In genomic region chr20:53918949-53919361, GRCh38 we compare ENCODE assay signal across 15 cellular contexts.
DNase-seq lines count a peak whose midpoint lies in the region; ATAC-seq, FAIRE-seq and TF ChIP-seq lines count a peak whose summit lies in the region.
"Had no signal": no experiment of that assay in that cellular context is flagged by ENCODE, and none has a peak within 500 bp of the region (broad histone marks: within the 10 kb centered on the region; RNA-seq: fewer than 3 reads in every experiment).

No MANE protein-coding gene starts in this region.

- WGBS in esophagus muscularis mucosa, result 77% methylated on average over 11 of the region's 11 CpGs

- no peak overlapping the region for H3K27ac Mint-ChIP-seq in Caco-2 (ENCODE audit: unreplicated experiment)
- H3K27ac Mint-ChIP-seq: T-helper 1 cell treated with Interleukin-12 subunit alpha and Interleukin-12 subunit beta and Interleukin-4 antibody, amounts not matched to agents 30 μg/mL and 1 μg/mL, for 36 hours had no signal

- no peak overlapping the region for H3K4me3 Mint-ChIP-seq in Caco-2 (ENCODE audit: unreplicated experiment)
- H3K4me3 Mint-ChIP-seq: T-helper 1 cell treated with Interleukin-12 subunit alpha and Interleukin-12 subunit beta and Interleukin-4 antibody, amounts not matched to agents 30 μg/mL and 1 μg/mL, for 36 hours had no signal

- H3K9ac ChIP-seq in HUES6 (ENCODE audit: low read length), result peak overlapping the region; percentile 32

- BruUV-seq in Caco-2 (replicated peaks; lab: Mats Ljungman, UMichigan), result no TSS peak

- H3K27ac ChIP-seq in HUES6 (ENCODE audit: low read depth, low read length) (no peak overlapping the region), esophagus muscularis mucosa (replicated peaks in 1 of 4) (no peak overlapping the region)
- H3K27ac ChIP-seq: breast epithelium, HL-60 had no signal

- no peak for TF ChIP-seq POLR2A in esophagus muscularis mucosa (IDR thresholded peaks at IDR 0.05; ENCODE audit: low read depth)

- no peaks in the 10 kb centered on the region for H3K36me3 ChIP-seq in Caco-2 (ENCODE audit: control insufficient read depth, insufficient read depth, low read length)
- no peaks in the 10 kb centered on the region for H3K36me3 ChIP-seq in HUES6 (ENCODE audit: control insufficient read depth, insufficient read depth, low read length)
- H3K36me3 ChIP-seq in esophagus muscularis mucosa, result no peaks in the 10 kb centered on the region
- H3K36me3 ChIP-seq: breast epithelium had no signal

- ATAC-seq in left lobe of liver, result no peak

- H3K27me3 ChIP-seq in Caco-2 (replicated peaks; ENCODE audit: control insufficient read depth, insufficient read depth, low read length) (no peaks in the 10 kb centered on the region), HUES6 (ENCODE audit: control insufficient read depth, insufficient read depth, low read length) (no peaks in the 10 kb centered on the region), esophagus muscularis mucosa (no peaks in the 10 kb centered on the region)
- H3K27me3 ChIP-seq: breast epithelium had no signal

- no peaks in the 10 kb centered on the region for H3K27me3 Mint-ChIP-seq in Caco-2 (ENCODE audit: insufficient read depth, unreplicated experiment)

- no peak for TF ChIP-seq CTCF in Caco-2 (IDR thresholded peaks at IDR 0.05; ENCODE audit: insufficient read depth in 1 of 2, low read depth in 1 of 2, low read length in 1 of 2, severe bottlenecking in 1 of 2, unreplicated experiment in 1 of 2)
- no peak for TF ChIP-seq CTCF in esophagus muscularis mucosa (IDR thresholded peaks at IDR 0.05)

- H3K9me3 Mint-ChIP-seq in Caco-2 (ENCODE audit: unreplicated experiment), result no peaks in the 10 kb centered on the region
- H3K9me3 Mint-ChIP-seq: T-helper 1 cell treated with Interleukin-12 subunit alpha and Interleukin-12 subunit beta and Interleukin-4 antibody, amounts not matched to agents 30 μg/mL and 1 μg/mL, for 36 hours had no signal

- CTCF ChIA-PET in Caco-2 (lab: Charles Lee), result interaction anchor here (0.6 to 5.4 kb wide), 4 partner anchors 21 to 371 kb away, joined by 3 to 38 read pairs (median 4); no protein-coding TSS in a partner anchor

- H3K9me3 ChIP-seq in Caco-2, result no peaks in the 10 kb centered on the region
- H3K9me3 ChIP-seq in HUES6 (ENCODE audit: control insufficient read depth, insufficient read depth, low read depth, low read length), result 0 out of 2 replicates have a peak, but pooled peaks cover 3% of the 10 kb centered on the region
- no peaks in the 10 kb centered on the region for H3K9me3 ChIP-seq in esophagus muscularis mucosa
- H3K9me3 ChIP-seq: breast epithelium had no signal

- intact Hi-C loops in Caco-2 (cut with micrococcal nuclease; ENCODE audit: unreplicated experiment), result loop anchor here (5.0 kb wide), 1 partner anchor 327 kb away; the partner anchor contains the start of gene ZNF217
- intact Hi-C loops in esophagus muscularis mucosa (cut with DNase I), result no loop called here

- DNase-seq in Caco-2, result peak; percentile 64 to 68
- peak; percentile 33 for DNase-seq in left lobe of liver (ENCODE audit: low spot score)
- no peak for DNase-seq in nucleus accumbens (lab: John Stamatoyannopoulos, UW)
- no peak for DNase-seq in NCI-H2107 (lab: John Stamatoyannopoulos, UW)
- DNase-seq in esophagus muscularis mucosa (ENCODE audit: extremely low spot score), result no peak
- no peak for DNase-seq in SKM-1 treated with dmso at 0.1 percent for 144 hours (lab: John Stamatoyannopoulos, UW; ENCODE audit: unreplicated experiment)
- DNase-seq: activated CD4-positive, alpha-beta T cell treated with anti-CD3 and anti-CD28 coated beads, Interleukin-2, amount 50 U/mL, for 48 hours; activated naive CD4-positive, alpha-beta T cell; erythroblast; NCI-H1417 had no signal

- POLR2A ChIA-PET in Caco-2 (lab: Charles Lee), result interaction anchor here (0.6 to 1.6 kb wide), 2 partner anchors 17 to 180 kb away, joined by 3 to 5 read pairs; no protein-coding TSS in a partner anchor

- peaks cover 22% of the 10 kb centered on the region for H3K4me1 ChIP-seq in Caco-2
- H3K4me1 ChIP-seq in HUES6 (ENCODE audit: control insufficient read depth, insufficient read depth, low read length), result peaks cover 48% of the 10 kb centered on the region
- H3K4me1 ChIP-seq in esophagus muscularis mucosa, result peaks cover 44 to 49% (median 46%) of the 10 kb centered on the region in 4 donors

- peaks cover 39% of the 10 kb centered on the region for H3K4me1 Mint-ChIP-seq in Caco-2 (ENCODE audit: low read depth, unreplicated experiment)

- TF ChIP-seq EP300 in esophagus muscularis mucosa (IDR thresholded peaks at IDR 0.05), result no peak

- H3K4me3 ChIP-seq in Caco-2 (ENCODE audit: low read depth, low read length) (no peak overlapping the region), HUES6 (ENCODE audit: low read depth, low read length) (peak overlapping the region; percentile 37), esophagus muscularis mucosa (no peak overlapping the region)
- H3K4me3 ChIP-seq: breast epithelium had no signal

- FAIRE-seq in TTC549 (lab: Jason Lieb, UNC), result peak; percentile 9

- peaks cover 7% of the 10 kb centered on the region for H3K36me3 Mint-ChIP-seq in Caco-2 (ENCODE audit: insufficient read depth, unreplicated experiment)

Comparison
In these comparisons a context has a peak if more than half of its experiments do, and no peak if none do; other contexts are left out.
1. DNase-seq: peak in Caco-2 (2 of 2) and left lobe of liver (single experiment); none in nucleus accumbens (0 of 56), NCI-H2107 (single experiment), esophagus muscularis mucosa (single experiment) and SKM-1 treated with dmso at 0.1 percent for 144 hours (single experiment).